In the genomic region with DNA sequence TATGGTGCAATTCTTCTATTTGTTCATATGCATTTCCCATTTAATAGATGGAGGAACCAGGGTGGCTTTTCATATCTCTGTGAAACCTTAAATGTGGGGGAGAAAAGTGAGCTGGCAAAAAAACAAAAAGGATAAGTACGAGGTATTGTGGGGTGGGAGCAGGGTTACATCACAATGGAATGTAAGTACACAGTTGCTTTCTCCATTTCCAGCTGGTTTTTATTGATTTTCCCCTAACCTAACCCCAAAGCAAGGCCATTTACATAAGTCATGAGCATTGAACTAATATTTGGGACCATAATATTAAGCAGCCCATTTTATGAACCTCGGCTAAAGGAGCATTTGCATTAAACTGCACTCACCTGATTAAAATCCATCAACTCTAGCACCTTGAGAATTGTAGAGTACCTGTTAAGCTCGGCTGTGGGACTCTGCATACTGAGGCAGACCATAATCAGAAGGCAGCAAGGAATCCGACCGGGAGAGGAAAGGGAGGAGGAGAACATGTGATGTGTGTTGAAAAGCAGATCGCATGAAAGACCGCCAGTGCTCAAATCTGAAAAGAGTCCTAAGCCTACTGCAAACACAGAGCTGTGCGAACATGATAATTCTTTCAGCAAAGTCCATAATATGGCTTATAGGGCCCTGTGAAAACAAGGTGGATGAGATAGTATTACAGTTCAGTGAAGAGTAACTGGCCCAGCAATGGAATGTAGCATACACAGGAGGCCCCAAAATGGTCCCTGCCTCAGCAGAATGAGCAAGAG, we compare ENCODE assay signal across 23 cellular contexts.
"Had no signal": no experiment of that assay in that cellular context is flagged by ENCODE, and none has a peak within 500 bp of the region (broad histone marks: within the 10 kb centered on the region; RNA-seq: fewer than 3 reads in every experiment).

No MANE protein-coding gene starts in this region.

- H3K36me3 ChIP-seq: colonic mucosa, esophagus squamous epithelium, left lung, sigmoid colon, stomach, thyroid gland, vagina had no signal

- H3K27ac Mint-ChIP-seq: dendritic cell treated with granulocyte-macrophage colony-stimulating factor and Interleukin-4, amounts not matched to agents 40 ng/mL and 50 ng/mL, for 4 days; endodermal cell; mesothelial cell of epicardium; naive B cell; natural killer cell treated with Interleukin-12 subunit alpha and Interleukin-12 subunit beta and Interleukin-15 and Interleukin-18, amount 100 ng/mL, for 72 hours; stimulated activated effector memory CD8-positive, alpha-beta T cell treated with anti-CD3 and anti-CD28 coated beads, Interleukin-12 subunit alpha, Interleukin-12 subunit beta, amount 100 ng/mL, for 72 hours had no signal

- H3K9me3 ChIP-seq: colonic mucosa, esophagus squamous epithelium, left lung, mucosa of descending colon, psoas muscle, sigmoid colon, stomach, thyroid gland, vagina had no signal

- H3K9me3 Mint-ChIP-seq: endodermal cell had no signal

- DNase-seq: colonic mucosa; effector CD8-positive, alpha-beta T cell; endodermal cell; esophagus squamous epithelium; left lung; mesenchymal stem cell; mucosa of descending colon; naive B cell; psoas muscle; right cardiac atrium; sigmoid colon; stimulated activated CD4-positive, alpha-beta T cell treated with anti-CD3 and anti-CD28 coated beads, Interleukin-2, amount 100 ng/mL, for 24 hours; stimulated activated CD4-positive, alpha-beta T cell treated with anti-CD3 and anti-CD28 coated beads, Interleukin-4, amount 100 ng/mL, for 24 hours; stimulated activated naive CD4-positive, alpha-beta T cell treated with Interleukin-2 at 50 U/mL for 16 hours; stomach; thyroid gland; trophoblast cell had no signal

- H3K4me3 Mint-ChIP-seq: dendritic cell treated with granulocyte-macrophage colony-stimulating factor and Interleukin-4, amounts not matched to agents 40 ng/mL and 50 ng/mL, for 4 days; endodermal cell; mesothelial cell of epicardium; natural killer cell treated with Interleukin-12 subunit alpha and Interleukin-12 subunit beta and Interleukin-15 and Interleukin-18, amount 100 ng/mL, for 72 hours; neural crest cell; stimulated activated effector memory CD8-positive, alpha-beta T cell treated with anti-CD3 and anti-CD28 coated beads, Interleukin-12 subunit alpha, Interleukin-12 subunit beta, amount 100 ng/mL, for 72 hours had no signal

- H3K27ac ChIP-seq: colonic mucosa, esophagus squamous epithelium, left lung, psoas muscle, sigmoid colon, stomach, thyroid gland, vagina had no signal

- H3K4me1 Mint-ChIP-seq: stimulated activated effector memory CD8-positive, alpha-beta T cell treated with anti-CD3 and anti-CD28 coated beads, Interleukin-12 subunit alpha, Interleukin-12 subunit beta, amount 100 ng/mL, for 72 hours had no signal

- H3K36me3 Mint-ChIP-seq: mesothelial cell of epicardium; natural killer cell treated with Interleukin-12 subunit alpha and Interleukin-12 subunit beta and Interleukin-15 and Interleukin-18, amount 100 ng/mL, for 72 hours; stimulated activated effector memory CD8-positive, alpha-beta T cell treated with anti-CD3 and anti-CD28 coated beads, Interleukin-12 subunit alpha, Interleukin-12 subunit beta, amount 100 ng/mL, for 72 hours had no signal

- H3K27me3 ChIP-seq: colonic mucosa, esophagus squamous epithelium, left lung, sigmoid colon, stomach, thyroid gland, vagina had no signal

- H3K4me1 ChIP-seq: colonic mucosa, esophagus squamous epithelium, left lung, psoas muscle, sigmoid colon, stomach, thyroid gland, vagina had no signal

- H3K27me3 Mint-ChIP-seq: dendritic cell treated with granulocyte-macrophage colony-stimulating factor and Interleukin-4, amounts not matched to agents 40 ng/mL and 50 ng/mL, for 4 days; naive B cell had no signal

- H3K4me3 ChIP-seq: colonic mucosa, esophagus squamous epithelium, left lung, mucosa of descending colon, psoas muscle, sigmoid colon, stomach, thyroid gland, vagina had no signal
